In the genomic region with DNA sequence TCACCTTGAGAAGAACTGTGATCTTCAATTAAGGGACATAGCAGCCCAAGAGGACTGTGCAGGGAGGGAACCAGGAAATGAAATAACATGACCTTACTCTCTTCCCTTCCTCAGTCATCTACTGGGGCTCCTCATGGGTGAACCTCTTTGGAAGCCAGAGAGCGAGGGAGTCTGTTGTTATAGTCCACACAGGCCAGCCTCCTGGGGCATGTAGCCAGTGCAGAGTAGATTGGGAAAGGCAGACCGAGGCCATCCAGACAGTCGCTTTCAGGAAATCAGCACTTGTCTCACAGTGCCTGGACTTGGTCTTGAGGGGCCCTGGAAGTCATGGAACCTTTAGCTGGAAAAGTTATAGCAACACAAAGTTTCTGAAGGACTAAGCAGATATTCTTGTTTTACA, we compare ENCODE assay signal across 17 cellular contexts.
"Had no signal": no experiment of that assay in that cellular context is flagged by ENCODE, and none has a peak within 500 bp of the region (broad histone marks: within the 10 kb centered on the region; RNA-seq: fewer than 3 reads in every experiment).

No MANE protein-coding gene starts in this region.

- H3K4me3 ChIP-seq: colonic mucosa, lower lobe of right lung, suprapubic skin had no signal

- DNase-seq: activated CD4-positive, CD25-positive, alpha-beta regulatory T cell treated with anti-CD3 and anti-CD28 coated beads, Interleukin-2, amount 50 U/mL, for 72 hours; activated gamma-delta T cell; activated T-cell treated with anti-CD3 and anti-CD28 coated beads, Interleukin-2, amount 50 U/mL, for 72 hours; central memory CD4-positive, alpha-beta T cell; colonic mucosa; foreskin melanocyte; lower lobe of right lung; posterior cingulate gyrus; retina; stimulated activated CD4-positive, alpha-beta T cell treated with anti-CD3 and anti-CD28 coated beads, Interleukin-2, amount 100 ng/mL, for 24 hours; T-helper 2 cell had no signal

- H3K27ac Mint-ChIP-seq: activated naive CD4-positive, alpha-beta T cell treated with anti-CD3 and anti-CD28 coated beads, Interleukin-2, amount 50 U/mL, for 24 hours; mesothelial cell of epicardium; natural killer cell treated with Interleukin-12 subunit alpha and Interleukin-12 subunit beta and Interleukin-15 and Interleukin-18, amount 100 ng/mL, for 72 hours; stimulated activated naive CD8-positive, alpha-beta T cell treated with anti-CD3 and anti-CD28 coated beads, Interleukin-15, Interleukin-2, amounts not matched to agents 100 ng/mL and 50 ng/mL, for 24 hours had no signal

- H3K27me3 ChIP-seq: colonic mucosa, suprapubic skin had no signal

- H3K4me3 Mint-ChIP-seq: activated naive CD4-positive, alpha-beta T cell treated with anti-CD3 and anti-CD28 coated beads, Interleukin-2, amount 50 U/mL, for 24 hours; activated T-cell treated with anti-CD3 and anti-CD28 coated beads, Interleukin-2, amount 50 U/mL, for 72 hours; mesothelial cell of epicardium; natural killer cell treated with Interleukin-12 subunit alpha and Interleukin-12 subunit beta and Interleukin-15 and Interleukin-18, amount 100 ng/mL, for 72 hours; stimulated activated naive CD8-positive, alpha-beta T cell treated with anti-CD3 and anti-CD28 coated beads, Interleukin-15, Interleukin-2, amounts not matched to agents 100 ng/mL and 50 ng/mL, for 24 hours had no signal

- H3K9me3 Mint-ChIP-seq: activated naive CD4-positive, alpha-beta T cell treated with anti-CD3 and anti-CD28 coated beads, Interleukin-2, amount 50 U/mL, for 24 hours; activated T-cell treated with anti-CD3 and anti-CD28 coated beads, Interleukin-2, amount 50 U/mL, for 72 hours; mesothelial cell of epicardium; natural killer cell treated with Interleukin-12 subunit alpha and Interleukin-12 subunit beta and Interleukin-15 and Interleukin-18, amount 100 ng/mL, for 72 hours; stimulated activated naive CD8-positive, alpha-beta T cell treated with anti-CD3 and anti-CD28 coated beads, Interleukin-15, Interleukin-2, amounts not matched to agents 100 ng/mL and 50 ng/mL, for 24 hours had no signal

- ATAC-seq: activated T-cell treated with anti-CD3 and anti-CD28 coated beads, Interleukin-2, amount 50 U/mL, for 72 hours; lower lobe of right lung had no signal

- H3K27ac ChIP-seq: colonic mucosa, lower lobe of right lung, suprapubic skin, VCaP had no signal

- H3K36me3 Mint-ChIP-seq: natural killer cell treated with Interleukin-12 subunit alpha and Interleukin-12 subunit beta and Interleukin-15 and Interleukin-18, amount 100 ng/mL, for 72 hours had no signal

- H3K9me3 ChIP-seq: colonic mucosa, lower lobe of right lung, suprapubic skin had no signal

- H3K4me1 ChIP-seq: colonic mucosa had no signal
